15 cellular contexts compared by ENCODE assay signal in the genomic region with DNA sequence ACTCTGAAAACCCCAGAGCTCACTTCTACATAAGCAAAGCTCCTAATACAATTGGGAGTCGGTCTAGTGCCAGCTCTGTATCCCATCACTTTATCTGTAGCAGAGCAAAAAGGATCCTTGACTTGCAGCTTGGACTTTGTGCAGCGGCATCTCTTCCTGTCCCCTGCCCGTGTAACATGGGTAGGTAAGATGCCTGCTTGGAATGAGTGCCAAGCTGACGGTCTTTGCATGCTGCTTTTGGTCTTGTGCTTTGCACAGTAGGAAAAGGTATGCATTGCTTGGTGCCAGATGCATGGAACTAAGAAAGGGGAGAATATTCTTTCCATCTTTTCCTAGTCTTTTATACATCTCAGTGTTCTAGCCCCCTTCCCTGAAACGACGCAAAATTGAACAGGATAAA. TPM values are rescaled to one million over a fixed set of nuclear protein-coding genes. Genes with fewer than 3 reads are reported as not detected.
DNase-seq lines count a peak whose midpoint lies in the region; ATAC-seq, FAIRE-seq and TF ChIP-seq lines count a peak whose summit lies in the region.
"Had no signal": no experiment of that assay in that cellular context is flagged by ENCODE, and none has a peak within 500 bp of the region (broad histone marks: within the 10 kb centered on the region; RNA-seq: fewer than 3 reads in every experiment).

No MANE protein-coding gene starts in this region.

- peak; percentile 31 for FAIRE-seq in GM12891 (lab: Jason Lieb, UNC)
- no peak for FAIRE-seq in small intestine (lab: Jason Lieb, UNC)
- FAIRE-seq: A204.1 had no signal

- H3K4me3 ChIP-seq in dorsolateral prefrontal cortex (no peak overlapping the region), small intestine (ENCODE audit: low read depth in 1 of 2, low read length in 2 of 2) (no peak overlapping the region)
- H3K4me3 ChIP-seq: BLaER1, GM12878 had no signal

- no peaks in the 10 kb centered on the region for H3K36me3 ChIP-seq in small intestine (ENCODE audit: control insufficient read depth in 2 of 2, insufficient read depth in 2 of 2, low read length in 2 of 2)
- H3K36me3 ChIP-seq: BE2C, BLaER1 had no signal

- no peak for ATAC-seq in HG02885 (IDR thresholded peaks at IDR 0.05; ENCODE audit: poor library complexity, unreplicated experiment)

- TF ChIP-seq CTCF in dorsolateral prefrontal cortex (IDR thresholded peaks at IDR 0.05 in 54 of 56, conservative IDR thresholded peaks at IDR 0.05 in 2 of 56; ENCODE audit: low read depth in 1 of 56, partially characterized antibody in 56 of 56) (no peak), GM13976 (IDR thresholded peaks at IDR 0.05; ENCODE audit: borderline replicate concordance, control extremely low read depth, extremely low read depth, insufficient read depth, missing control alignments) (no peak)

- H3K27ac ChIP-seq in dorsolateral prefrontal cortex (peak overlapping the region in 35 of 59 donors; percentile 32 to 100 (median 80)), small intestine (ENCODE audit: low read depth in 1 of 2, low read length in 1 of 2) (no peak overlapping the region)
- H3K27ac ChIP-seq: BLaER1 had no signal

- no peaks in the 10 kb centered on the region for H3K9me3 ChIP-seq in small intestine (ENCODE audit: control insufficient read depth, low read depth)
- H3K9me3 ChIP-seq: BE2C, BLaER1 had no signal

- H3K27me3 ChIP-seq in dorsolateral prefrontal cortex: no peaks in the 10 kb centered on the region
- H3K27me3 ChIP-seq in small intestine (ENCODE audit: control insufficient read depth in 2 of 2, insufficient read depth in 2 of 2, low read length in 2 of 2): peaks cover 0 to 3% of the 10 kb centered on the region in 2 donors
- H3K27me3 ChIP-seq: BLaER1 had no signal

- no peaks in the 10 kb centered on the region for H3K4me1 ChIP-seq in small intestine (ENCODE audit: control insufficient read depth in 2 of 2, insufficient read depth in 1 of 2, low read depth in 1 of 2, low read length in 1 of 2)
- H3K4me1 ChIP-seq: BE2C had no signal

- no peak for TF ChIP-seq POLR2A in GM12891 (IDR thresholded peaks at IDR 0.05; ENCODE audit: low read depth, low read length)

- in situ Hi-C loops in GM13976 (cut with MboI; ENCODE audit: low sequenced_read_pairs, unreplicated experiment): no loop called here

- no peak for DNase-seq in GM12891 (ENCODE audit: insufficient read length, low spot score)
- DNase-seq in dorsolateral prefrontal cortex: no peak
- DNase-seq in small intestine: peak; percentile 33
- no peak for DNase-seq in EL
- no peak for DNase-seq in GM13976 (ENCODE audit: low spot score)
- no peak for DNase-seq in superior temporal gyrus (ENCODE audit: extremely low spot score)
- DNase-seq: 8988T had no signal

- intact Hi-C loops in dorsolateral prefrontal cortex (cut with DNase I): loop anchor here (1.0 to 10.0 kb wide), 5 partner anchors 45 to 289 kb away; a partner anchor contains a TSS

- 42 to 59% (median 45%) methylated on average over 6 of the region's 6 CpGs for WGBS in small intestine, 3 donors

TF ChIP-seq in GM12891, 5 proteins besides CTCF, POLR2A, EP300 and RAD21:
- TF ChIP-seq TAF1 (IDR thresholded peaks at IDR 0.05; ENCODE audit: low read depth, low read length): no peak
- TF ChIP-seq SPI1 (IDR thresholded peaks at IDR 0.05; ENCODE audit: low read depth, low read length): no peak
- no peak for TF ChIP-seq POU2F2 (IDR thresholded peaks at IDR 0.05; ENCODE audit: low read depth, low read length)
- no peak for TF ChIP-seq POLR2AphosphoS5 (IDR thresholded peaks at IDR 0.05; ENCODE audit: low read depth, low read length)
- TF ChIP-seq PAX5 (IDR thresholded peaks at IDR 0.05; ENCODE audit: insufficient read depth, low read length, severe bottlenecking): no peak

RNA-seq across cellular contexts. Expression of a gene that starts 6.9 kb away (rescaled TPM):
- 0.69 TPM for polyA plus RNA-seq in GM12891 (2012; ENCODE audit: low read depth, missing spikeins)
- total RNA-seq in dorsolateral prefrontal cortex: 100 to 1,000 TPM in 105 of 120 experiments, 10 to 100 TPM in 15; 42.5 to 965 (median 248) TPM
- 10 to 100 TPM; 21.5 to 65.5 (median 29.5) TPM for polyA plus RNA-seq in small intestine
- polyA plus RNA-seq: CD14-positive monocyte; CD8-positive, alpha-beta memory T cell had no signal

RNA-seq across cellular contexts. Expression of a gene that starts 37.7 kb away (rescaled TPM):
- 0.85 TPM for polyA plus RNA-seq in GM12891 (2012; ENCODE audit: low read depth, missing spikeins)
- total RNA-seq in dorsolateral prefrontal cortex: 10 to 100 TPM; 11.6 to 46.8 (median 28.2) TPM
- polyA plus RNA-seq in small intestine: 10 to 100 TPM in 2 of 3 donors, 1 to 10 TPM in 1; 6.5 to 27.5 (median 11.4) TPM
- total RNA-seq: A673 had no signal

Comparison
In these comparisons a context has a peak if more than half of its experiments do, and no peak if none do; other contexts are left out.
1. H3K27ac ChIP-seq: peak in dorsolateral prefrontal cortex (35 of 59); none in small intestine (0 of 2).